ENCODE assay signal across 18 cellular contexts in genomic region chr15:29776859-29777258, GRCh38. TPM values are rescaled to one million over a fixed set of nuclear protein-coding genes. Genes with fewer than 3 reads are reported as not detected.
DNase-seq lines count a peak whose midpoint lies in the region; ATAC-seq and TF ChIP-seq lines count a peak whose summit lies in the region.
"Had no signal": no experiment of that assay in that cellular context is flagged by ENCODE, and none has a peak within 500 bp of the region (broad histone marks: within the 10 kb centered on the region; RNA-seq: fewer than 3 reads in every experiment).

No MANE protein-coding gene starts in this region.

- intact Hi-C loops in IMR-90 (cut with micrococcal nuclease), result no loop called here

- H2BK5ac ChIP-seq in IMR-90 (ENCODE audit: low read depth, low read length, poor library complexity, severe bottlenecking) (no peak overlapping the region), mesenchymal stem cell (ENCODE audit: low read depth, low read length, poor library complexity, severe bottlenecking) (no peak overlapping the region)

- no peak overlapping the region for H2BK20ac ChIP-seq in IMR-90 (ENCODE audit: low read depth, low read length)

- H3K18ac ChIP-seq in IMR-90 (ENCODE audit: low read depth, low read length) (no peak overlapping the region), mesenchymal stem cell (ENCODE audit: low read depth in 1 of 2, low read length in 2 of 2) (no peak overlapping the region)

- dilution Hi-C loops in IMR-90 (cut with HindIII; ENCODE audit: low sequenced_read_pairs, unreplicated experiment), result no loop called here

- peak; percentile 56 for DNase-seq in DMS53 (lab: John Stamatoyannopoulos, UW)
- no peak for DNase-seq in IMR-90
- no peak for DNase-seq in endothelial cell (ENCODE audit: low spot score)
- peak; percentile 6 for DNase-seq in mesenchymal stem cell
- no peak for DNase-seq in DMS153 treated with DMSO at 0.1 percent for 48 hours (lab: John Stamatoyannopoulos, UW; ENCODE audit: unreplicated experiment)
- DNase-seq: CD4-positive, CD25-positive, alpha-beta regulatory T cell; GDM1; KG1; NCI-H1092 treated with DMSO at 0.1 percent for 48 hours; NCI-H146; NCI-H2029 treated with DMSO at 0.1 percent for 48 hours; NCI-H226; NCI-H524 treated with DMSO at 0.1 percent for 48 hours; OCI-M1 had no signal

- H3K4me1 ChIP-seq in IMR-90 (ENCODE audit: control insufficient read depth, insufficient read depth, low read length) (peaks cover 4% of the 10 kb centered on the region; the same call in 1 of the 2 replicates), mesenchymal stem cell (ENCODE audit: control insufficient read depth, insufficient read depth, low read depth, low read length) (no peaks in the 10 kb centered on the region)

- no peak overlapping the region for H4K91ac ChIP-seq in IMR-90 (ENCODE audit: insufficient read depth, low read depth, low read length)
- no peak overlapping the region for H4K91ac ChIP-seq in mesenchymal stem cell (ENCODE audit: low read length)

- no peaks in the 10 kb centered on the region for H3K9me3 Mint-ChIP-seq in endothelial cell (ENCODE audit: unreplicated experiment)

- ATAC-seq in IMR-90 (ENCODE audit: low read depth) (no peak), HG02852 (IDR thresholded peaks at IDR 0.05; ENCODE audit: unreplicated experiment) (no peak), GM21529 (IDR thresholded peaks at IDR 0.05; ENCODE audit: unreplicated experiment) (no peak)
- ATAC-seq: Right ventricle myocardium inferior had no signal

- no peak overlapping the region for H3K4ac ChIP-seq in IMR-90 (ENCODE audit: low read depth, low read length)
- H3K4ac ChIP-seq in mesenchymal stem cell (ENCODE audit: low read depth in 1 of 2, low read length in 2 of 2), result no peak overlapping the region

- H2BK15ac ChIP-seq in IMR-90 (ENCODE audit: low read depth, low read length) (no peak overlapping the region), mesenchymal stem cell (ENCODE audit: low read depth, poor library complexity, severe bottlenecking) (no peak overlapping the region)

- no peak for TF ChIP-seq RAD21 in IMR-90 (IDR thresholded peaks at IDR 0.05; ENCODE audit: low read length)

- POLR2A ChIA-PET in IMR-90 (lab: Charles Lee; ENCODE audit: unreplicated experiment), result no interaction called here

- TF ChIP-seq CTCF in IMR-90 (conservative IDR thresholded peaks at IDR 0.05; ENCODE audit: low read depth, low read length), result no peak
- TF ChIP-seq CTCF in endothelial cell (IDR thresholded peaks at IDR 0.05; ENCODE audit: unreplicated experiment), result no peak

- H2AK9ac ChIP-seq in IMR-90 (replicated peaks; ENCODE audit: low read depth, low read length, poor library complexity), result no peak overlapping the region

- no peak overlapping the region for H3K14ac ChIP-seq in IMR-90 (replicated peaks; ENCODE audit: low read depth, low read length)
- H3K14ac ChIP-seq in mesenchymal stem cell (ENCODE audit: low read length in 2 of 2), result no peak overlapping the region

- H3K56ac ChIP-seq in IMR-90 (ENCODE audit: extremely low read depth, insufficient read depth, low read length), result no peak overlapping the region

- H3K4me2 ChIP-seq in IMR-90 (ENCODE audit: low read depth, low read length), result no peak overlapping the region
- H3K4me2 ChIP-seq in mesenchymal stem cell (ENCODE audit: low read length, poor library complexity, severe bottlenecking), result no peak overlapping the region

- H3K27ac Mint-ChIP-seq in endothelial cell (ENCODE audit: unreplicated experiment), result peak overlapping the region; percentile 72
- H3K27ac Mint-ChIP-seq: CD4-positive, CD25-positive, alpha-beta regulatory T cell had no signal

- peaks cover 3% of the 10 kb centered on the region for H3K27me3 Mint-ChIP-seq in endothelial cell (ENCODE audit: unreplicated experiment)
- H3K27me3 Mint-ChIP-seq: CD4-positive, CD25-positive, alpha-beta regulatory T cell had no signal

- H2AFZ ChIP-seq in IMR-90 (replicated peaks; ENCODE audit: low read length, poor library complexity), result no peak overlapping the region
- H2AFZ ChIP-seq in mesenchymal stem cell (ENCODE audit: low read depth, low read length), result no peak overlapping the region

- WGBS in IMR-90 (ENCODE audit: extremely low coverage in 2 of 2, insufficient read length in 1 of 2), 2 experiments, result no CpG with 5 or more reads among the region's 4 CpGs
- 50% methylated on average over 4 of the region's 4 CpGs for WGBS in mesenchymal stem cell

- H3K9ac ChIP-seq in IMR-90 (ENCODE audit: low read depth, low read length) (no peak overlapping the region), mesenchymal stem cell (ENCODE audit: low read length) (no peak overlapping the region)

- no peak overlapping the region for H4K5ac ChIP-seq in IMR-90 (ENCODE audit: low read depth, low read length)

- peaks cover 30% of the 10 kb centered on the region for H3K36me3 Mint-ChIP-seq in endothelial cell (ENCODE audit: low read depth, unreplicated experiment)
- H3K36me3 Mint-ChIP-seq: CD4-positive, CD25-positive, alpha-beta regulatory T cell had no signal

- CTCF ChIA-PET in IMR-90 (lab: Yijun Ruan, JAX), result no interaction called here

- H3K23ac ChIP-seq in IMR-90 (ENCODE audit: low read depth, low read length) (no peak overlapping the region), mesenchymal stem cell (ENCODE audit: low read length in 2 of 2) (no peak overlapping the region)

- no peak for TF ChIP-seq POLR2A in IMR-90 (IDR thresholded peaks at IDR 0.05; ENCODE audit: low read depth, low read length)

- no peak overlapping the region for H3K4me3 Mint-ChIP-seq in endothelial cell (ENCODE audit: unreplicated experiment)
- H3K4me3 Mint-ChIP-seq: CD4-positive, CD25-positive, alpha-beta regulatory T cell had no signal

- H3K4me1 Mint-ChIP-seq in endothelial cell (ENCODE audit: unreplicated experiment), result peaks cover 58% of the 10 kb centered on the region
- H3K4me1 Mint-ChIP-seq: CD4-positive, CD25-positive, alpha-beta regulatory T cell had no signal

- H3K27ac ChIP-seq in IMR-90 (ENCODE audit: insufficient read depth, low read length) (no peak overlapping the region), mesenchymal stem cell (ENCODE audit: low read length, poor library complexity, severe bottlenecking) (no peak overlapping the region)

- H3K4me3 ChIP-seq in IMR-90 (ENCODE audit: insufficient read depth, low read depth, low read length) (no peak overlapping the region), mesenchymal stem cell (ENCODE audit: insufficient read depth in 1 of 2, low read depth in 1 of 2, low read length in 2 of 2) (no peak overlapping the region)

- peaks cover 44% of the 10 kb centered on the region for H4K20me1 ChIP-seq in IMR-90 (ENCODE audit: insufficient read depth, low read length)

- in situ Hi-C loops in IMR-90 (cut with MboI; ENCODE audit: low sequenced_read_pairs), result no loop called here

- H4K8ac ChIP-seq in IMR-90 (ENCODE audit: low read depth in 2 of 2, low read length in 2 of 2) (no peak overlapping the region), mesenchymal stem cell (ENCODE audit: low read length) (no peak overlapping the region)

- peaks cover 2% of the 10 kb centered on the region for H3K36me3 ChIP-seq in IMR-90 (ENCODE audit: control insufficient read depth, insufficient read depth, low read length)
- H3K36me3 ChIP-seq in mesenchymal stem cell (ENCODE audit: control insufficient read depth in 1 of 2, insufficient read depth in 2 of 2, low read depth in 1 of 2, low read length in 2 of 2), result peaks cover 3 to 8% of the 10 kb centered on the region in 2 experiments

- H3K9me3 ChIP-seq in IMR-90 (ENCODE audit: control insufficient read depth, insufficient read depth, low read length) (no peaks in the 10 kb centered on the region; the same call in 1 of the 2 replicates), mesenchymal stem cell (ENCODE audit: control insufficient read depth, low read length) (peaks cover 10% of the 10 kb centered on the region)

- H3K27me3 ChIP-seq in IMR-90 (ENCODE audit: control insufficient read depth, insufficient read depth, low read length), result no peaks in the 10 kb centered on the region
- H3K27me3 ChIP-seq in mesenchymal stem cell (ENCODE audit: control insufficient read depth in 1 of 2, insufficient read depth in 1 of 2, low read length in 2 of 2), result no peaks in the 10 kb centered on the region

- H2BK12ac ChIP-seq in mesenchymal stem cell (ENCODE audit: low read length in 2 of 2), result no peak overlapping the region

- H3K9me1 ChIP-seq in IMR-90 (ENCODE audit: insufficient read depth, low read length), result peaks cover 12% of the 10 kb centered on the region

- H3K79me1 ChIP-seq in IMR-90 (ENCODE audit: low read depth in 1 of 2, low read length in 2 of 2) (peaks cover 21 to 77% of the 10 kb centered on the region in 2 experiments), mesenchymal stem cell (replicated peaks; ENCODE audit: low read length, poor library complexity, severe bottlenecking) (peaks cover 20% of the 10 kb centered on the region)

- H2BK120ac ChIP-seq in IMR-90 (ENCODE audit: low read depth, low read length) (no peak overlapping the region), mesenchymal stem cell (ENCODE audit: low read depth, low read length) (no peak overlapping the region)

- BruUV-seq in IMR-90 (replicated peaks; lab: Mats Ljungman, UMichigan), result no TSS peak

- H2AK5ac ChIP-seq in IMR-90 (ENCODE audit: low read depth, low read length) (peak overlapping the region; percentile 46; the same call in 1 of the 2 replicates), mesenchymal stem cell (ENCODE audit: low read length, severe bottlenecking) (no peak overlapping the region)

TF ChIP-seq in IMR-90, 13 proteins besides CTCF, POLR2A, EP300 and RAD21:
- TF ChIP-seq CHD1 (IDR thresholded peaks at IDR 0.05; ENCODE audit: low read depth, low read length), result no peak
- TF ChIP-seq MAZ (IDR thresholded peaks at IDR 0.05; ENCODE audit: borderline replicate concordance, low read depth, low read length), result no peak
- TF ChIP-seq FOS (IDR thresholded peaks at IDR 0.05; ENCODE audit: low read depth, low read length), result no peak
- no peak for TF ChIP-seq BHLHE40 (IDR thresholded peaks at IDR 0.05; ENCODE audit: low read depth, low read length)
- no peak for TF ChIP-seq RFX5 (IDR thresholded peaks at IDR 0.05; ENCODE audit: low read depth, low read length)
- TF ChIP-seq MAFK (IDR thresholded peaks at IDR 0.05; ENCODE audit: low read depth, low read length), result no peak

RNA-seq across cellular contexts. Expression of gene TJP1, which starts 45.4 kb away (rescaled TPM):
- 43.4 and 61.7 TPM in 2 replicates for total RNA-seq in IMR-90 (2012; rRNA removed)
- 41.9 and 42.2 TPM in 2 replicates for polyA plus RNA-seq in IMR-90 (2012; rRNA removed)
- polyA plus RNA-seq in IMR-90 (2012; cell fraction: cytosol; rRNA removed), result 13.8 and 15.5 TPM in 2 replicates
- 15.4 and 56.9 TPM in 2 replicates for polyA plus RNA-seq in IMR-90 (2012; cell fraction: nucleus; rRNA removed; ENCODE audit: low replicate concordance)
- total RNA-seq in endothelial cell (ENCODE audit: unreplicated experiment), result 473 TPM
- polyA plus RNA-seq in mesenchymal stem cell (2013, experiment 1 of 2), result 44.3 TPM
- 41.4 TPM for polyA plus RNA-seq in mesenchymal stem cell (2013, experiment 2 of 2)
- total RNA-seq: CD4-positive, CD25-positive, alpha-beta regulatory T cell; T-helper 1 cell treated with Interleukin-12 subunit alpha and Interleukin-12 subunit beta and Interleukin-4 antibody, amounts not matched to agents 30 ng/mL and 1 ng/mL, for 36 hours had no signal

Comparison
In these comparisons a context has a peak if more than half of its experiments do, and no peak if none do; other contexts are left out.
1. DNase-seq: peak in DMS53 (single experiment) and mesenchymal stem cell (single experiment); none in IMR-90 (single experiment), endothelial cell (single experiment) and DMS153 treated with DMSO at 0.1 percent for 48 hours (single experiment).